8 cellular contexts compared by ENCODE assay signal in the genomic region with DNA sequence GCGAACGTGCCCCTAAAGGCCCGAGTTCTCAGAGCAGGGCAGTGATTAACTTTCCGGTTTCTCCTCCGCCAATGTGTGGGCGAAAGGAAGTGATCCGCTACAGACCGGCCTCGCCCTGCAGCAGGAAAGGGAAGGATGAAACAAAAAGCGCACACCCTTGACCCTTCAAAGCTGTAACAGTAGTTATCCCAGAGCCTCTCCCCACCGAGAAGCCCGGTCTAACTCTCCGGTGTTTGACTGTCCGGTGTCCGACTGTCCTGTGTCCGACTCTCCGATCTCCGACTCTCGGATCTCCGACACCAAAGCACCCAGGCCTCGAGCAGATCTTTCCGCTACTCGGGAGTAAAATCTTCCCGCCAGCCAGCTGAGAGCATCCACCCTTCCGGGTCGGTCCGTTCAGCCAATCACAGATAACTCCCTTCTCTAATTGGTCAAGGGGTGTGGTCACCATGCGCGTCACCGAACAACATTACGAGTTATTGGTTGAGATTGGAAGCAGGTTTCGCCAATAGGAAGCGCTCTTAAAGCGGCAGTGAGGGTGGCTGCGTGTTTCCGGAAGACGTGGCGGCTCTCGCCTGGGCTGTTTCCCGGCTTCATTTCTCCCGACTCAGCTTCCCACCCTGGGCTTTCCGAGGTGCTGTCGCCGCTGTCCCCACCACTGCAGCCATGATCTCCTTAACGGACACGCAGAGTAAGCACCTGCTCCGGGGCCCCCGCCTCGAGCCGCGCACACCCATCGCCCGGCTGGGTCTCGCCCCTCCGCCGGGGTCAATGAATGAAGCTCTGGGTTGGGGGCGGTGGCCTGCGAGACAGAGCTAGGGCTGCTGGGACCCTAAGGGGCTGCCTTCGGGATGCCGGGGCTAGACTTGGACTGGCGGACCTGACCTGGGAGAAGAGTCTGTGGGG. TPM values are rescaled to one million over a fixed set of nuclear protein-coding genes. Genes with fewer than 3 reads are reported as not detected.
A peak's percentile ranks its signal among the peaks of the same experiment; 100 is the strongest.
DNase-seq lines count a peak whose midpoint lies in the region; ATAC-seq and TF ChIP-seq lines count a peak whose summit lies in the region.

A gene with protein sequence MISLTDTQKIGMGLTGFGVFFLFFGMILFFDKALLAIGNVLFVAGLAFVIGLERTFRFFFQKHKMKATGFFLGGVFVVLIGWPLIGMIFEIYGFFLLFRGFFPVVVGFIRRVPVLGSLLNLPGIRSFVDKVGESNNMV (plus strand): TSS at position 532 of the 906 bp plus-strand sequence. CDS start 135 bp downstream, at position 667.
A gene with protein sequence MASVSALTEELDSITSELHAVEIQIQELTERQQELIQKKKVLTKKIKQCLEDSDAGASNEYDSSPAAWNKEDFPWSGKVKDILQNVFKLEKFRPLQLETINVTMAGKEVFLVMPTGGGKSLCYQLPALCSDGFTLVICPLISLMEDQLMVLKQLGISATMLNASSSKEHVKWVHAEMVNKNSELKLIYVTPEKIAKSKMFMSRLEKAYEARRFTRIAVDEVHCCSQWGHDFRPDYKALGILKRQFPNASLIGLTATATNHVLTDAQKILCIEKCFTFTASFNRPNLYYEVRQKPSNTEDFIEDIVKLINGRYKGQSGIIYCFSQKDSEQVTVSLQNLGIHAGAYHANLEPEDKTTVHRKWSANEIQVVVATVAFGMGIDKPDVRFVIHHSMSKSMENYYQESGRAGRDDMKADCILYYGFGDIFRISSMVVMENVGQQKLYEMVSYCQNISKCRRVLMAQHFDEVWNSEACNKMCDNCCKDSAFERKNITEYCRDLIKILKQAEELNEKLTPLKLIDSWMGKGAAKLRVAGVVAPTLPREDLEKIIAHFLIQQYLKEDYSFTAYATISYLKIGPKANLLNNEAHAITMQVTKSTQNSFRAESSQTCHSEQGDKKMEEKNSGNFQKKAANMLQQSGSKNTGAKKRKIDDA (minus strand): TSS at position 378 of the 906 bp plus-strand sequence. CDS start 2,065 bp downstream, outside the sequence.

- H3K27me3 ChIP-seq in PC-3 (ENCODE audit: low read length) = no peaks in the 10 kb centered on the region

- peaks cover 6% of the 10 kb centered on the region; the same call in 1 of the 2 replicates for H3K36me3 ChIP-seq in PC-3 (ENCODE audit: low read depth, low read length)

- BruUV-seq in PC-3 (replicated peaks; lab: Mats Ljungman, UMichigan) = no TSS peak

- H3K4me2 ChIP-seq in PC-3 (ENCODE audit: low read length) = peak within 1 kb of the TSS; percentile 97

- no peaks in the 10 kb centered on the region for H3F3A ChIP-seq in PC-3 (ENCODE audit: low read length, unreplicated experiment)

- TF ChIP-seq CTCF in PC-3 (conservative IDR thresholded peaks at IDR 0.05; ENCODE audit: low read depth, low read length) = no peak

- H3K79me2 ChIP-seq in PC-3 (ENCODE audit: low read length) = peaks cover 67% of the 10 kb centered on the region

- intact Hi-C loops in PC-3 (cut with micrococcal nuclease) = no loop called here

- peak; percentile 99 for ATAC-seq in GM21717 (IDR thresholded peaks at IDR 0.05; ENCODE audit: unreplicated experiment)
- peak; percentile 92 for ATAC-seq in PC-3

- peaks cover 19% of the 10 kb centered on the region for H3K4me1 ChIP-seq in PC-3 (ENCODE audit: insufficient read depth, low read length)

- peak; percentile 94 for TF ChIP-seq POLR2A in erythroblast (IDR thresholded peaks at IDR 0.05; ENCODE audit: low read length)

- H3K9me3 ChIP-seq in PC-3 (ENCODE audit: low read length) = no peaks in the 10 kb centered on the region

- H2AFZ ChIP-seq in PC-3 (ENCODE audit: low read length) = peak within 1 kb of the TSS; percentile 81

- H4K20me1 ChIP-seq in PC-3 (ENCODE audit: low read length) = peaks cover 26% of the 10 kb centered on the region

- H3K27ac ChIP-seq in PC-3 (ENCODE audit: low read length) = peak within 1 kb of the TSS; percentile 37

- DNase-seq in DMS53 (lab: John Stamatoyannopoulos, UW) = peak; percentile 100
- DNase-seq in Jurkat, Clone E6-1 (ENCODE audit: low read depth, low spot score) = peak; percentile 97
- peak; percentile 95 for DNase-seq in PC-3
- peak; percentile 77 for DNase-seq in activated T-cell treated with anti-CD3 and anti-CD28 coated beads for 48 hours (ENCODE audit: low read depth)
- DNase-seq in erythroblast (lab: John Stamatoyannopoulos, UW) = peak; percentile 97 to 98
- peak; percentile 95 for DNase-seq in mucosa of gallbladder (ENCODE audit: low spot score)
- DNase-seq in stimulated activated CD8-positive, alpha-beta memory T cell treated with anti-CD3 and anti-CD28 coated beads, Interleukin-4, amount 100 ng/mL, for 4 hours (ENCODE audit: low read depth in 2 of 2, low spot score in 1 of 2) = peak; percentile 74 to 77

- CTCF ChIA-PET in PC-3 (lab: Charles Lee) = interaction anchor here (0.5 to 0.6 kb wide), 2 partner anchors 154 to 622 kb away, joined by 3 to 4 read pairs; no protein-coding TSS in a partner anchor

- H3K9me2 ChIP-seq in PC-3 (replicated peaks; ENCODE audit: low read length) = no peaks in the 10 kb centered on the region

- POLR2A ChIA-PET in PC-3 (lab: Charles Lee; ENCODE audit: unreplicated experiment) = interaction anchor here (0.6 kb wide), 1 partner anchor 208 kb away, joined by 3 read pairs; no protein-coding TSS in a partner anchor

- H3K9ac ChIP-seq in PC-3 (ENCODE audit: low read length) = peak within 1 kb of the TSS; percentile 97

- H3K4me3 ChIP-seq in Jurkat, Clone E6-1 (ENCODE audit: low read length) = peak within 1 kb of the TSS; percentile 89
- H3K4me3 ChIP-seq in PC-3 (ENCODE audit: low read length) = peak within 1 kb of the TSS; percentile 95

RNA-seq across cellular contexts. Expression of the first gene that starts in this region (rescaled TPM):
- polyA plus RNA-seq in Jurkat, Clone E6-1 (2012; ENCODE audit: insufficient read depth, insufficient read length) = 19.3 TPM
- total RNA-seq in PC-3 (2014; rRNA removed) (16.8 and 19.0 TPM in 2 replicates), mucosa of gallbladder (32.1 TPM)

RNA-seq across cellular contexts. Expression of the second gene that starts in this region (rescaled TPM):
- 54.2 TPM for polyA plus RNA-seq in Jurkat, Clone E6-1 (2012; ENCODE audit: insufficient read depth, insufficient read length)
- total RNA-seq in PC-3 (2014; rRNA removed) (22.0 and 38.2 TPM in 2 replicates), mucosa of gallbladder (27.1 TPM)

Comparison
In these comparisons a context has a peak if more than half of its experiments do, and no peak if none do; other contexts are left out.
1. Peak in every context shown above with its lines: DNase-seq, ATAC-seq, H3K4me3 ChIP-seq and H3K27ac ChIP-seq.